8 cellular contexts compared by ENCODE assay signal in genomic region chr3:157618075-157618760, GRCh38.
A peak's percentile ranks its signal among the peaks of the same experiment; 100 is the strongest.
DNase-seq lines count a peak whose midpoint lies in the region; ATAC-seq and TF ChIP-seq lines count a peak whose summit lies in the region.

No MANE protein-coding gene starts in this region.

- H3K4me3 ChIP-seq in PC-9 (no peak overlapping the region), dorsolateral prefrontal cortex (no peak overlapping the region), mesenchymal stem cell (ENCODE audit: insufficient read depth in 1 of 2, low read depth in 1 of 2, low read length in 2 of 2) (no peak overlapping the region)

- H3K4me1 ChIP-seq in H9 (ENCODE audit: insufficient read depth, low read length) (no peaks in the 10 kb centered on the region), PC-9 (replicated peaks; ENCODE audit: insufficient read depth) (peaks cover 6% of the 10 kb centered on the region; the same call in 1 of the 2 replicates), mesenchymal stem cell (ENCODE audit: control insufficient read depth, insufficient read depth, low read depth, low read length) (no peaks in the 10 kb centered on the region)

- no CpG with 5 or more reads among the region's 6 CpGs for WGBS in H9 (ENCODE audit: extremely low coverage, insufficient read length, low lambda C conversion rate)
- WGBS in mesenchymal stem cell, result 38% methylated on average over 5 of the region's 6 CpGs

- H2AK5ac ChIP-seq in H9 (ENCODE audit: insufficient read length, low read length) (no peak overlapping the region), mesenchymal stem cell (ENCODE audit: low read length, severe bottlenecking) (no peak overlapping the region)

- H2BK20ac ChIP-seq in H9 (ENCODE audit: low read depth, low read length, poor library complexity, severe bottlenecking), result no peak overlapping the region

- H3K56ac ChIP-seq in H9 (ENCODE audit: insufficient read length, low read depth, low read length), result no peak overlapping the region

- H3K79me2 ChIP-seq in H9 (ENCODE audit: insufficient read depth, low read length) (no peaks in the 10 kb centered on the region), PC-9 (ENCODE audit: low read depth) (no peaks in the 10 kb centered on the region)

- H2BK5ac ChIP-seq in H9 (ENCODE audit: insufficient read length, low read length) (no peak overlapping the region), mesenchymal stem cell (ENCODE audit: low read depth, low read length, poor library complexity, severe bottlenecking) (no peak overlapping the region)

- H2AFZ ChIP-seq in H9 (ENCODE audit: low read length) (no peak overlapping the region), PC-9 (no peak overlapping the region; the same call in 1 of the 2 replicates), mesenchymal stem cell (ENCODE audit: low read depth, low read length) (no peak overlapping the region)

- H3K4me2 ChIP-seq in H9 (ENCODE audit: insufficient read depth, insufficient read length, low read length) (no peak overlapping the region), PC-9 (0 out of 2 replicates have a peak overlapping the region, but pooled peaks have one; percentile 23), mesenchymal stem cell (ENCODE audit: low read length, poor library complexity, severe bottlenecking) (no peak overlapping the region)

- H3K36me3 Mint-ChIP-seq in H9 (ENCODE audit: insufficient read depth in 1 of 3, low read depth in 3 of 3), result no peaks in the 10 kb centered on the region

- peak; percentile 68 for ATAC-seq in Right ventricle myocardium superior (ENCODE audit: poor library complexity)
- ATAC-seq in GM21737 (IDR thresholded peaks at IDR 0.05; ENCODE audit: unreplicated experiment), result no peak

- H3K14ac ChIP-seq in H9 (ENCODE audit: insufficient read depth, low read length), result no peak overlapping the region
- H3K14ac ChIP-seq in mesenchymal stem cell (ENCODE audit: low read length in 2 of 2), result no peak overlapping the region

- CTCF ChIA-PET in PC-9 (lab: Charles Lee), result interaction anchor here (0.6 kb wide), 2 partner anchors 753 to 1027 kb away, joined by 3 to 4 read pairs; no protein-coding TSS in a partner anchor

- DNase-seq in Right ventricle myocardium superior (no peak), cardiac septum (ENCODE audit: low spot score) (no peak), H9 (no peak), PC-9 (peak in 1 of 2 experiments; percentile 84), dorsolateral prefrontal cortex (no peak), mesenchymal stem cell (peak; percentile 72)

- peak overlapping the region in 1 of 3 experiments; percentile 15; a peak in 3 of 7 replicates for H3K27ac Mint-ChIP-seq in H9

- intact Hi-C loops in Right ventricle myocardium superior (cut with DNase I) (loop anchor here (5.0 kb wide), 2 partner anchors 814 to 914 kb away; no protein-coding TSS in a partner anchor), cardiac septum (cut with DNase I) (loop anchor here (2.0 to 5.0 kb wide), 2 partner anchors 814 to 913 kb away; no protein-coding TSS in a partner anchor), PC-9 (cut with micrococcal nuclease; ENCODE audit: unreplicated experiment) (loop anchor here (1.0 to 10.0 kb wide), 7 partner anchors 167 to 1174 kb away; partner anchors contain the start of gene GFM1), dorsolateral prefrontal cortex (cut with DNase I) (loop anchor here (2.0 to 10.0 kb wide), 3 partner anchors 814 to 917 kb away; no protein-coding TSS in a partner anchor)

- H2BK12ac ChIP-seq in H9 (ENCODE audit: insufficient read length, low read depth, low read length) (no peak overlapping the region), mesenchymal stem cell (ENCODE audit: low read length in 2 of 2) (no peak overlapping the region)

- H2BK120ac ChIP-seq in H9 (ENCODE audit: low read depth, low read length, poor library complexity, severe bottlenecking), result no peak overlapping the region
- H2BK120ac ChIP-seq in mesenchymal stem cell (ENCODE audit: low read depth, low read length), result no peak overlapping the region

- POLR2A ChIA-PET in PC-9 (lab: Charles Lee; ENCODE audit: unreplicated experiment), result interaction anchor here (0.7 kb wide), 1 partner anchor 463 kb away, joined by 5 read pairs; no protein-coding TSS in a partner anchor

- no peaks in the 10 kb centered on the region for H3K27me3 Mint-ChIP-seq in H9 (ENCODE audit: low read depth)

- H4K20me1 ChIP-seq in H9 (ENCODE audit: control insufficient read depth, insufficient read depth, insufficient read length), result no peaks in the 10 kb centered on the region
- no peaks in the 10 kb centered on the region for H4K20me1 ChIP-seq in PC-9 (ENCODE audit: insufficient read depth)

- H3K9ac ChIP-seq in H9 (ENCODE audit: extremely low read depth, insufficient read length, low read length) (no peak overlapping the region), mesenchymal stem cell (ENCODE audit: low read length) (peak overlapping the region; percentile 16)

- peak; percentile 76 for TF ChIP-seq CTCF in H9 (conservative IDR thresholded peaks at IDR 0.05)
- peak; percentile 69 for TF ChIP-seq CTCF in LNCAP (IDR thresholded peaks at IDR 0.05)
- TF ChIP-seq CTCF in PC-9 (conservative IDR thresholded peaks at IDR 0.05), result peak; percentile 78
- peak; percentile 60 to 90 (median 80) for TF ChIP-seq CTCF in dorsolateral prefrontal cortex (IDR thresholded peaks at IDR 0.05 in 54 of 56, conservative IDR thresholded peaks at IDR 0.05 in 2 of 56; ENCODE audit: low read depth in 1 of 56, partially characterized antibody in 56 of 56)

- no peaks in the 10 kb centered on the region for H3K23me2 ChIP-seq in H9 (ENCODE audit: insufficient read length, low read depth, low read length, poor library complexity, severe bottlenecking)

- H3K27me3 ChIP-seq in H9 (ENCODE audit: insufficient read depth, low read length), result no peaks in the 10 kb centered on the region
- H3K27me3 ChIP-seq in PC-9 (ENCODE audit: insufficient read depth, low read depth), result no peaks in the 10 kb centered on the region
- H3K27me3 ChIP-seq in dorsolateral prefrontal cortex, result no peaks in the 10 kb centered on the region
- peaks cover 0 to 8% of the 10 kb centered on the region in 2 experiments for H3K27me3 ChIP-seq in mesenchymal stem cell (ENCODE audit: control insufficient read depth in 1 of 2, insufficient read depth in 1 of 2, low read length in 2 of 2)

- no peak overlapping the region for H3K4me3 Mint-ChIP-seq in H9

- H3K4me1 Mint-ChIP-seq in H9, result peaks cover 4 to 5% of the 10 kb centered on the region in 2 experiments

- H3K27ac ChIP-seq in H9 (ENCODE audit: insufficient read length, low read depth, low read length) (no peak overlapping the region), PC-9 (no peak overlapping the region), dorsolateral prefrontal cortex (no peak overlapping the region), mesenchymal stem cell (ENCODE audit: low read length, poor library complexity, severe bottlenecking) (no peak overlapping the region)

- no peak overlapping the region for H3T11ph ChIP-seq in H9 (ENCODE audit: low read length)

- no peaks in the 10 kb centered on the region for H3K9me3 Mint-ChIP-seq in H9

- H3K9me3 ChIP-seq in H9 (ENCODE audit: control insufficient read depth, low read depth, low read length) (no peaks in the 10 kb centered on the region), PC-9 (ENCODE audit: insufficient read depth, low read depth) (no peaks in the 10 kb centered on the region), mesenchymal stem cell (ENCODE audit: control insufficient read depth, low read length) (no peaks in the 10 kb centered on the region)

- H3K4ac ChIP-seq in H9 (ENCODE audit: low read depth, low read length) (no peak overlapping the region), mesenchymal stem cell (ENCODE audit: low read depth in 1 of 2, low read length in 2 of 2) (no peak overlapping the region)

- H4K91ac ChIP-seq in H9 (ENCODE audit: insufficient read length, low read depth, low read length), result no peak overlapping the region
- H4K91ac ChIP-seq in mesenchymal stem cell (ENCODE audit: low read length), result no peak overlapping the region

- H2BK15ac ChIP-seq in H9 (ENCODE audit: low read depth, low read length) (no peak overlapping the region), mesenchymal stem cell (ENCODE audit: low read depth, poor library complexity, severe bottlenecking) (no peak overlapping the region)

- H4K8ac ChIP-seq in H9 (replicated peaks; ENCODE audit: insufficient read length, low read depth, low read length), result no peak overlapping the region
- no peak overlapping the region for H4K8ac ChIP-seq in mesenchymal stem cell (ENCODE audit: low read length)

- H3K79me1 ChIP-seq in H9 (ENCODE audit: insufficient read depth, low read depth, low read length, poor library complexity, severe bottlenecking) (no peaks in the 10 kb centered on the region), mesenchymal stem cell (replicated peaks; ENCODE audit: low read length, poor library complexity, severe bottlenecking) (no peaks in the 10 kb centered on the region)

- no peaks in the 10 kb centered on the region for H3K36me3 ChIP-seq in PC-9 (ENCODE audit: low read depth)
- H3K36me3 ChIP-seq in mesenchymal stem cell (ENCODE audit: control insufficient read depth in 1 of 2, insufficient read depth in 2 of 2, low read depth in 1 of 2, low read length in 2 of 2), result no peaks in the 10 kb centered on the region

- no peak overlapping the region for H4K5ac ChIP-seq in H9 (ENCODE audit: insufficient read length, low read depth, low read length)

- no peaks in the 10 kb centered on the region for H3F3A ChIP-seq in PC-9 (ENCODE audit: insufficient read depth, low read depth)

- H3K23ac ChIP-seq in H9 (ENCODE audit: insufficient read length, low read depth, low read length) (no peak overlapping the region), mesenchymal stem cell (ENCODE audit: low read length in 2 of 2) (no peak overlapping the region)

- no TSS peak for BruUV-seq in PC-9 (replicated peaks; lab: Mats Ljungman, UMichigan)

- no peaks in the 10 kb centered on the region for H3K9me2 ChIP-seq in PC-9 (ENCODE audit: insufficient read depth)

- H3K18ac ChIP-seq in H9 (ENCODE audit: insufficient read length, low read depth, low read length) (no peak overlapping the region), mesenchymal stem cell (ENCODE audit: low read depth in 1 of 2, low read length in 2 of 2) (no peak overlapping the region)
